In the genomic region with DNA sequence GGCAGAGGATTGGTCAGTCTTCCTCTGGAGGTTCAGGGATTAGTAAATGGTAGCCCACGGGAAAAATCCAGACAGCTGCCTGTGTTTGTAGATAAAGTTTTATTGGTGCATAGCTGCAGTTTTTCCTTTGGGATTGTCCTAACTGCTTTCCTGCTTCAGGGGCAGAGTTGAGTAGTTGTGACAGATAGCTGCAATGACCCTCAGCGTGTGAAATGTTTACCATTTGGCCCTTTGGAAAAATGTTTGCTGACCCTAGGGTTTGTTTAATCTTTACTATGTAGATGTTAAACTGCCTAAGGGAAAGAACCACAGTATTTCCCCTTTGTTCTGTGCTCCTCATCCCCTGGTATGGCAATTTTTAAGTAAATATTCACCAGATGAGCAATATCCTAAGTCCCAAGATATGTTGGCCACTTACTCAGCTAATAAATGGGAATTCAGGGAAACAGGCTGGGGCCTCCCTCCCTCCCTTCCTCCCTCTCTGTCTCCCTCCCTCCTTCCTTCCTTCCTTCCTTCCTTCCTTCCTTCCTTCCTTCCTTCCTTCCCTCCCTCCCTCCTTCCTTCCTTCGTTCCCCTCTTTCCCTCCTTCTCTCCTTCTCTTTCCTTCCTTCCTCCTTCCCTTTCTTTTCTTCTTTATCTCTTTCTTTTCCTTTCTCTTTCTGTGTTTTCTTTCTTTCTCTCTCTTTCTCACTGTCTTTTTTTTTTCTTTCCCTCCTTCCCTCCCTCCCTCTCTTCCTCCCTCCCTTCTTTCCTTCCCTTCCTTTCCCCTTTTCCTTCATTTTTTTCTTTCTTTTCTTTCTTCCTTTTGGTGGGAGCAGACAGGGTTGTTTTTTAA, we compare ENCODE assay signal across 11 cellular contexts.
DNase-seq lines count a peak whose midpoint lies in the region; ATAC-seq and TF ChIP-seq lines count a peak whose summit lies in the region.
"Had no signal": no experiment of that assay in that cellular context is flagged by ENCODE, and none has a peak within 500 bp of the region (broad histone marks: within the 10 kb centered on the region; RNA-seq: fewer than 3 reads in every experiment).

No MANE protein-coding gene starts in this region.

- no peak for TF ChIP-seq CTCF in SK-N-SH (IDR thresholded peaks at IDR 0.05)
- TF ChIP-seq CTCF in RWPE2 (IDR thresholded peaks at IDR 0.05; ENCODE audit: poor library complexity, severe bottlenecking) = no peak
- TF ChIP-seq CTCF in fibroblast of pulmonary artery (IDR thresholded peaks at IDR 0.05; ENCODE audit: low read length, missing control alignments) = no peak

- H3K4me1 ChIP-seq in SK-N-SH (ENCODE audit: control insufficient read depth in 1 of 2, insufficient read depth in 2 of 2, low read depth in 1 of 2, low read length in 1 of 2) = peaks cover 2 to 14% of the 10 kb centered on the region in 2 experiments; a peak in 2 of 4 replicates
- H3K4me1 ChIP-seq in RWPE2 (ENCODE audit: insufficient read depth, poor library complexity, severe bottlenecking) = peaks cover 29% of the 10 kb centered on the region

- no peaks in the 10 kb centered on the region for H3K27me3 Mint-ChIP-seq in activated CD4-positive, alpha-beta memory T cell treated with anti-CD3 and anti-CD28 coated beads for 36 hours

- H3K36me3 ChIP-seq in SK-N-SH (replicated peaks in 1 of 2; ENCODE audit: control insufficient read depth in 1 of 2, insufficient read depth in 2 of 2, low read length in 1 of 2) (no peaks in the 10 kb centered on the region), RWPE2 (ENCODE audit: low read depth) (no peaks in the 10 kb centered on the region)
- H3K36me3 ChIP-seq: pancreas had no signal

- no peaks in the 10 kb centered on the region for H4K20me1 ChIP-seq in SK-N-SH (ENCODE audit: insufficient read depth)

- H3K36me3 Mint-ChIP-seq in stimulated activated effector memory CD8-positive, alpha-beta T cell treated with anti-CD3 and anti-CD28 coated beads, Interleukin-12 subunit alpha, Interleukin-12 subunit beta, amount 100 ng/mL, for 72 hours = peaks cover 31% of the 10 kb centered on the region
- peaks cover 20% of the 10 kb centered on the region for H3K36me3 Mint-ChIP-seq in activated CD4-positive, alpha-beta memory T cell treated with anti-CD3 and anti-CD28 coated beads for 36 hours

- no peaks in the 10 kb centered on the region for H3K9me2 ChIP-seq in SK-N-SH

- no peaks in the 10 kb centered on the region for H3K9me3 ChIP-seq in SK-N-SH
- H3K9me3 ChIP-seq in RWPE2 (ENCODE audit: severe bottlenecking) = no peaks in the 10 kb centered on the region
- H3K9me3 ChIP-seq: pancreas had no signal

- peak overlapping the region; percentile 85 for H3K27ac Mint-ChIP-seq in stimulated activated effector memory CD8-positive, alpha-beta T cell treated with anti-CD3 and anti-CD28 coated beads, Interleukin-12 subunit alpha, Interleukin-12 subunit beta, amount 100 ng/mL, for 72 hours
- no peak overlapping the region for H3K27ac Mint-ChIP-seq in activated CD4-positive, alpha-beta memory T cell treated with anti-CD3 and anti-CD28 coated beads for 36 hours

- H3K4me3 ChIP-seq in SK-N-SH (ENCODE audit: low read depth in 2 of 2, low read length in 1 of 2) (no peak overlapping the region), RWPE2 (ENCODE audit: severe bottlenecking) (no peak overlapping the region), fibroblast of pulmonary artery (replicated peaks; ENCODE audit: low read depth, low read length) (no peak overlapping the region)
- H3K4me3 ChIP-seq: pancreas had no signal

- H3K27ac ChIP-seq in SK-N-SH (ENCODE audit: low read depth in 2 of 2, low read length in 1 of 2) (peak overlapping the region in 1 of 2 experiments; percentile 48; a peak in 2 of 4 replicates), RWPE2 (ENCODE audit: poor library complexity, severe bottlenecking) (peak overlapping the region; percentile 10)

- no peak for ATAC-seq in SK-N-SH treated with all-trans-retinoic acid at 6 μM for 48 hours
- peak; percentile 68 for ATAC-seq in RWPE2 (ENCODE audit: low read depth)
- ATAC-seq in stimulated activated effector memory CD8-positive, alpha-beta T cell treated with anti-CD3 and anti-CD28 coated beads, Interleukin-12 subunit alpha, Interleukin-12 subunit beta, amount 100 ng/mL, for 72 hours = no peak
- ATAC-seq: pancreas had no signal

- CTCF ChIA-PET in SK-N-SH (lab: Yijun Ruan, JAX) = no interaction called here
- CTCF ChIA-PET in activated CD4-positive, alpha-beta memory T cell treated with anti-CD3 and anti-CD28 coated beads for 36 hours (lab: Charles Lee) = no interaction called here

- POLR2A ChIA-PET in SK-N-SH (lab: Yijun Ruan, JAX) = no interaction called here
- POLR2A ChIA-PET in activated CD4-positive, alpha-beta memory T cell treated with anti-CD3 and anti-CD28 coated beads for 36 hours (lab: Charles Lee) = interaction anchor here (0.6 kb wide), 1 partner anchor 24 kb away, joined by 3 read pairs; no protein-coding TSS in a partner anchor

- no peak overlapping the region for H3K4me3 Mint-ChIP-seq in stimulated activated effector memory CD8-positive, alpha-beta T cell treated with anti-CD3 and anti-CD28 coated beads, Interleukin-12 subunit alpha, Interleukin-12 subunit beta, amount 100 ng/mL, for 72 hours
- H3K4me3 Mint-ChIP-seq in activated CD4-positive, alpha-beta memory T cell treated with anti-CD3 and anti-CD28 coated beads for 36 hours = no peak overlapping the region

- H3F3A ChIP-seq in SK-N-SH (replicated peaks; ENCODE audit: insufficient read depth) = peaks cover 8% of the 10 kb centered on the region

- H3K79me2 ChIP-seq in SK-N-SH (ENCODE audit: insufficient read depth) = no peaks in the 10 kb centered on the region

- H3K27me3 ChIP-seq in SK-N-SH (ENCODE audit: insufficient read depth) = no peaks in the 10 kb centered on the region
- H3K27me3 ChIP-seq in RWPE2 (ENCODE audit: insufficient read depth, poor library complexity, severe bottlenecking) = no peaks in the 10 kb centered on the region
- H3K27me3 ChIP-seq: pancreas had no signal

- whole genome bisulfite sequencing in SK-N-SH (ENCODE audit: low lambda C conversion rate) = 62% methylated on average over 3 of the region's 3 CpGs

- H3K9me3 Mint-ChIP-seq in stimulated activated effector memory CD8-positive, alpha-beta T cell treated with anti-CD3 and anti-CD28 coated beads, Interleukin-12 subunit alpha, Interleukin-12 subunit beta, amount 100 ng/mL, for 72 hours = peaks cover 1% of the 10 kb centered on the region
- H3K9me3 Mint-ChIP-seq in activated CD4-positive, alpha-beta memory T cell treated with anti-CD3 and anti-CD28 coated beads for 36 hours = peaks cover 3% of the 10 kb centered on the region

- no peak for TF ChIP-seq RAD21 in SK-N-SH (IDR thresholded peaks at IDR 0.05; ENCODE audit: low read length)

- H2AFZ ChIP-seq in SK-N-SH (ENCODE audit: low read depth) = no peak overlapping the region

- H3K4me1 Mint-ChIP-seq in stimulated activated effector memory CD8-positive, alpha-beta T cell treated with anti-CD3 and anti-CD28 coated beads, Interleukin-12 subunit alpha, Interleukin-12 subunit beta, amount 100 ng/mL, for 72 hours = peaks cover 69% of the 10 kb centered on the region
- peaks cover 35% of the 10 kb centered on the region for H3K4me1 Mint-ChIP-seq in activated CD4-positive, alpha-beta memory T cell treated with anti-CD3 and anti-CD28 coated beads for 36 hours (ENCODE audit: low read depth)

- no peak for TF ChIP-seq EP300 in SK-N-SH (IDR thresholded peaks at IDR 0.05; ENCODE audit: borderline replicate concordance in 1 of 2, low read depth in 1 of 2, low read length in 1 of 2)

- intact Hi-C loops in activated CD4-positive, alpha-beta memory T cell treated with anti-CD3 and anti-CD28 coated beads for 36 hours (cut with micrococcal nuclease) = loop anchor here (5.0 kb wide), 2 partner anchors 33 to 163 kb away; no protein-coding TSS in a partner anchor

- peak overlapping the region; percentile 32; the same call in 1 of the 2 replicates for H3K9ac ChIP-seq in SK-N-SH

- no peak overlapping the region for H3K4me2 ChIP-seq in SK-N-SH

- DNase-seq in SK-N-SH = no peak
- DNase-seq in RWPE2 (ENCODE audit: low spot score) = no peak
- DNase-seq in fibroblast of pulmonary artery (ENCODE audit: low read depth) = peak; percentile 50
- DNase-seq in stimulated activated effector memory CD8-positive, alpha-beta T cell treated with anti-CD3 and anti-CD28 coated beads, Interleukin-12 subunit alpha, Interleukin-12 subunit beta, amount 100 ng/mL, for 72 hours (ENCODE audit: low spot score in 2 of 2) = no peak
- no peak for DNase-seq in stimulated activated CD4-positive, alpha-beta T cell treated with anti-CD3 and anti-CD28 coated beads, Interleukin-15, amount 100 ng/mL, for 24 hours
- no peak for DNase-seq in ecto neural progenitor cell (ENCODE audit: low spot score)
- no peak for DNase-seq in activated CD4-positive, alpha-beta memory T cell treated with anti-CD3 and anti-CD28 coated beads for 36 hours
- DNase-seq: 8988T, GF-D8, pancreas had no signal

TF ChIP-seq in SK-N-SH, 30 proteins besides CTCF, POLR2A, EP300 and RAD21 (continues in another document):
- TF ChIP-seq GABPA (IDR thresholded peaks at IDR 0.05; ENCODE audit: low read depth) (no peak), EZH2phosphoT487 (IDR thresholded peaks at IDR 0.05; ENCODE audit: borderline replicate concordance, low read depth) (no peak), RXRA (IDR thresholded peaks at IDR 0.05; ENCODE audit: borderline replicate concordance, low read depth) (no peak), TAF1 (IDR thresholded peaks at IDR 0.05; ENCODE audit: borderline replicate concordance, low read depth, low read length) (no peak), POLR2AphosphoS5 (IDR thresholded peaks at IDR 0.05; ENCODE audit: low read depth, low read length) (no peak), YY1 (IDR thresholded peaks at IDR 0.05; ENCODE audit: low read depth) (no peak)

TF ChIP-seq in SK-N-SH treated with all-trans-retinoic acid at 6 μM for 48 hours, 23 proteins besides CTCF, POLR2A, EP300 and RAD21 (continues in another document):
- no peak for TF ChIP-seq CSDC2 (CRISPR knock-in tag; IDR thresholded peaks at IDR 0.05)
- TF ChIP-seq ZNF70 (CRISPR knock-in tag; IDR thresholded peaks at IDR 0.05) = no peak
